ENCODE assay signal across 20 cellular contexts in genomic region chr2:217491271-217491670, GRCh38.
"Had no signal": no experiment of that assay in that cellular context is flagged by ENCODE, and none has a peak within 500 bp of the region (broad histone marks: within the 10 kb centered on the region; RNA-seq: fewer than 3 reads in every experiment).

No MANE protein-coding gene starts in this region.

- H3K4me3 ChIP-seq: cardiac muscle cell, dorsolateral prefrontal cortex, right atrium auricular region, tibial artery had no signal

- H3K27me3 Mint-ChIP-seq: activated CD4-positive, alpha-beta memory T cell treated with anti-CD3 and anti-CD28 coated beads for 36 hours had no signal

- H3K36me3 Mint-ChIP-seq: activated CD4-positive, alpha-beta memory T cell treated with anti-CD3 and anti-CD28 coated beads for 36 hours; memory B cell had no signal

- H3K27ac Mint-ChIP-seq: activated CD4-positive, alpha-beta memory T cell treated with anti-CD3 and anti-CD28 coated beads for 36 hours; activated CD4-positive, alpha-beta T cell treated with anti-CD3 and anti-CD28 coated beads for 36 hours; memory B cell; naive thymus-derived CD8-positive, alpha-beta T cell; stimulated activated naive B cell treated with anti-CD40 and anti-IgM and Interleukin-4, amounts not matched to agents 10 μg/mL and 1 μg/mL and 100 μg/mL, for 72 hours; T-helper 2 cell treated with Interferon-gamma antibody and Interleukin-4, amounts not matched to agents 5 μg/mL and 100 μg/mL, for 36 hours had no signal

- DNase-seq: activated CD4-positive, alpha-beta memory T cell treated with anti-CD3 and anti-CD28 coated beads for 36 hours; activated CD4-positive, alpha-beta T cell treated with anti-CD3 and anti-CD28 coated beads for 36 hours; activated effector memory CD4-positive, alpha-beta T cell treated with Interleukin-2 at 50 U/mL for 16 hours; activated naive CD4-positive, alpha-beta T cell treated with anti-CD3 and anti-CD28 coated beads, Interleukin-2, amount 50 U/mL, for 16 hours; activated T-cell treated with anti-CD3 and anti-CD28 coated beads, Interleukin-2, amount 50 U/mL, for 4 hours; dorsolateral prefrontal cortex; erythroblast; islet precursor cell; left ventricle myocardium superior; naive thymus-derived CD8-positive, alpha-beta T cell; stimulated activated CD4-positive, alpha-beta T cell treated with anti-CD3 and anti-CD28 coated beads, Interleukin-15, amount 100 ng/mL, for 24 hours; stimulated activated CD4-positive, alpha-beta T cell treated with anti-CD3 and anti-CD28 coated beads, Interleukin-4, amount 100 ng/mL, for 1 hour; stimulated activated naive B cell treated with anti-CD40 and anti-IgM and Interleukin-4, amounts not matched to agents 10 μg/mL and 1 μg/mL and 100 μg/mL, for 72 hours; SW 1271; tibial artery; WERI-Rb-1 had no signal

- H3K9me3 Mint-ChIP-seq: T-helper 2 cell treated with Interferon-gamma antibody and Interleukin-4, amounts not matched to agents 5 μg/mL and 100 μg/mL, for 36 hours had no signal

- H3K27me3 ChIP-seq: dorsolateral prefrontal cortex, right atrium auricular region, tibial artery had no signal

- H3K4me3 Mint-ChIP-seq: activated CD4-positive, alpha-beta memory T cell treated with anti-CD3 and anti-CD28 coated beads for 36 hours; activated CD4-positive, alpha-beta T cell treated with anti-CD3 and anti-CD28 coated beads for 36 hours; activated T-cell treated with anti-CD3 and anti-CD28 coated beads, Interleukin-2, amount 50 U/mL, for 4 hours; memory B cell; naive thymus-derived CD8-positive, alpha-beta T cell; stimulated activated naive B cell treated with anti-CD40 and anti-IgM and Interleukin-4, amounts not matched to agents 10 μg/mL and 1 μg/mL and 100 μg/mL, for 72 hours; T-helper 2 cell treated with Interferon-gamma antibody and Interleukin-4, amounts not matched to agents 5 μg/mL and 100 μg/mL, for 36 hours had no signal

- H3K36me3 ChIP-seq: cardiac muscle cell, right atrium auricular region, tibial artery, WERI-Rb-1 had no signal

- H3K4me1 ChIP-seq: right atrium auricular region, tibial artery had no signal

- H3K27ac ChIP-seq: cardiac muscle cell, dorsolateral prefrontal cortex, right atrium auricular region, tibial artery, WERI-Rb-1 had no signal

- H3K9me3 ChIP-seq: right atrium auricular region, tibial artery had no signal

- H3K4me1 Mint-ChIP-seq: activated CD4-positive, alpha-beta T cell treated with anti-CD3 and anti-CD28 coated beads for 36 hours; memory B cell; naive thymus-derived CD8-positive, alpha-beta T cell; stimulated activated naive B cell treated with anti-CD40 and anti-IgM and Interleukin-4, amounts not matched to agents 10 μg/mL and 1 μg/mL and 100 μg/mL, for 72 hours had no signal

- ATAC-seq: activated CD4-positive, alpha-beta T cell treated with anti-CD3 and anti-CD28 coated beads for 36 hours; activated T-cell treated with anti-CD3 and anti-CD28 coated beads, Interleukin-2, amount 50 U/mL, for 4 hours; left ventricle myocardium superior; naive thymus-derived CD8-positive, alpha-beta T cell; stimulated activated naive B cell treated with anti-CD40 and anti-IgM and Interleukin-4, amounts not matched to agents 10 μg/mL and 1 μg/mL and 100 μg/mL, for 72 hours had no signal
